9 cellular contexts compared by ENCODE assay signal in the genomic region with DNA sequence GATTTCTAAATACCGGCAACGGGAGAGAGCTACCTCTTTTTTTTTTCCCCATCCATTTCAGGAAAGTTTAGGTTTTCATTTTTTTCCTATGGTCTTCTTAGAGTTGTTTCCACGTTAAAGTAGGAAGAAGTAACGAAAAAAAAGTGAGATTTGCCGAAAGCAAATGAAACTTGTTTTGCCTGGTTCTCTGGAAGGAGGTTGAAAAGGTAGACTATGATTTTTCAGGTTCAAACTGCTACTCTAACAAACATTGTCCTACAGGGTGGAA. TPM values are rescaled to one million over a fixed set of nuclear protein-coding genes. Genes with fewer than 3 reads are reported as not detected.
DNase-seq lines count a peak whose midpoint lies in the region; ATAC-seq, FAIRE-seq and TF ChIP-seq lines count a peak whose summit lies in the region.
"Had no signal": no experiment of that assay in that cellular context is flagged by ENCODE, and none has a peak within 500 bp of the region (broad histone marks: within the 10 kb centered on the region; RNA-seq: fewer than 3 reads in every experiment).

No MANE protein-coding gene starts in this region.

- H3K79me2 ChIP-seq in GM12878 (ENCODE audit: control insufficient read depth, insufficient read depth, low read length) (peaks cover 41% of the 10 kb centered on the region), mesendoderm (ENCODE audit: control insufficient read depth, insufficient read depth, low read length) (peaks cover 28% of the 10 kb centered on the region)

- DNase-seq in activated T-cell treated with anti-CD3 and anti-CD28 coated beads, Interleukin-2, amount 50 U/mL, for 72 hours, result no peak
- DNase-seq in activated T-cell treated with anti-CD3 and anti-CD28 coated beads for 4 hours, result no peak
- no peak for DNase-seq in GM12878 (ENCODE audit: low read depth, low spot score)
- DNase-seq in mesendoderm, result no peak
- no peak for DNase-seq in type B pancreatic cell (ENCODE audit: extremely low spot score, unreplicated experiment)
- DNase-seq in occipital lobe (lab: John Stamatoyannopoulos, UW), result no peak
- DNase-seq in foreskin fibroblast, result no peak
- DNase-seq in NCI-H2171 (lab: John Stamatoyannopoulos, UW), result no peak
- DNase-seq: BE2C had no signal

- H3K18ac ChIP-seq in mesendoderm (ENCODE audit: low read length), result peak overlapping the region; percentile 52

- TF ChIP-seq RAD21 in GM12878 (IDR thresholded peaks at IDR 0.05; ENCODE audit: insufficient read depth, low read depth, low read length), result no peak

- H3K27ac ChIP-seq in GM12878 (ENCODE audit: control insufficient read depth, insufficient read depth), result peak overlapping the region; percentile 87
- H3K27ac ChIP-seq in mesendoderm (ENCODE audit: low read depth, low read length), result peak overlapping the region; percentile 82

- H3K9me3 Mint-ChIP-seq in activated T-cell treated with anti-CD3 and anti-CD28 coated beads, Interleukin-2, amount 50 U/mL, for 72 hours, result no peaks in the 10 kb centered on the region
- peaks cover 3% of the 10 kb centered on the region for H3K9me3 Mint-ChIP-seq in type B pancreatic cell

- H3K56ac ChIP-seq in mesendoderm (ENCODE audit: low read length), result peak overlapping the region; percentile 91

- H3K4me1 Mint-ChIP-seq in activated T-cell treated with anti-CD3 and anti-CD28 coated beads, Interleukin-2, amount 50 U/mL, for 72 hours (ENCODE audit: low read depth), result peaks cover 68% of the 10 kb centered on the region
- peaks cover 42% of the 10 kb centered on the region for H3K4me1 Mint-ChIP-seq in type B pancreatic cell (ENCODE audit: unreplicated experiment)

- POLR2A ChIA-PET in GM12878 (lab: Charles Lee), result interaction anchor here (1.1 to 8.2 kb wide), 11 partner anchors 10 to 71 kb away, joined by 3 to 207 read pairs (median 13); a partner anchor contains a TSS

- intact Hi-C loops in GM12878 (cut with micrococcal nuclease; ENCODE audit: unreplicated experiment), result loop anchor here (5.0 kb wide), 1 partner anchor 34 kb away; no protein-coding TSS in a partner anchor

- no peaks in the 10 kb centered on the region for H3K27me3 Mint-ChIP-seq in activated T-cell treated with anti-CD3 and anti-CD28 coated beads, Interleukin-2, amount 50 U/mL, for 72 hours (ENCODE audit: low read depth)
- H3K27me3 Mint-ChIP-seq in type B pancreatic cell, result peaks cover 3% of the 10 kb centered on the region

- no peak overlapping the region for H4K8ac ChIP-seq in mesendoderm (ENCODE audit: low read depth, low read length)

- CTCF ChIA-PET in GM12878 (lab: Yijun Ruan, JAX), result interaction anchor here (0.7 to 2.8 kb wide), 10 partner anchors 14 to 83 kb away, joined by 3 to 25 read pairs (median 6); a partner anchor contains a TSS

- SMC1A ChIA-PET in GM12878 (lab: Charles Lee; ENCODE audit: uncharacterized antibody, unreplicated experiment), result interaction anchor here (0.6 to 16.8 kb wide), 12 partner anchors 12 to 107 kb away, joined by 3 to 252 read pairs (median 14); a partner anchor contains a TSS

- H2BK120ac ChIP-seq in mesendoderm (ENCODE audit: low read depth, low read length), result no peak overlapping the region

- TF ChIP-seq CTCF in GM12878 (IDR thresholded peaks at IDR 0.05 in 2 of 3, conservative IDR thresholded peaks at IDR 0.05 in 1 of 3; ENCODE audit: control insufficient read depth in 2 of 3, extremely low read depth in 1 of 3, insufficient read depth in 1 of 3, low read depth in 3 of 3, low read length in 3 of 3) (no peak), type B pancreatic cell (conservative IDR thresholded peaks at IDR 0.05) (no peak), foreskin fibroblast (IDR thresholded peaks at IDR 0.05; ENCODE audit: low read depth, low read length) (no peak)

- no peaks in the 10 kb centered on the region for H3K79me1 ChIP-seq in mesendoderm (ENCODE audit: low read length)

- H3K23ac ChIP-seq in mesendoderm (ENCODE audit: low read length), result no peak overlapping the region

- no peaks in the 10 kb centered on the region for H4K20me1 ChIP-seq in GM12878 (ENCODE audit: control insufficient read depth, insufficient read depth)

- TF ChIP-seq POLR2A in GM12878 (IDR thresholded peaks at IDR 0.05; ENCODE audit: low read depth, low read length), result no peak

- in situ Hi-C loops in GM12878 (cut with MboI), result loop anchor here (10.0 kb wide), 1 partner anchor 67 kb away; no protein-coding TSS in a partner anchor

- H3K9ac ChIP-seq in GM12878 (ENCODE audit: control insufficient read depth, insufficient read depth, low read length), result peak overlapping the region; percentile 69
- peak overlapping the region; percentile 76 for H3K9ac ChIP-seq in mesendoderm (ENCODE audit: low read length)

- no peak for FAIRE-seq in GM12878 (lab: Jason Lieb, UNC)

- no peak for TF ChIP-seq EP300 in GM12878 (IDR thresholded peaks at IDR 0.05; ENCODE audit: borderline replicate concordance in 1 of 2, control insufficient read depth in 1 of 2, low read depth in 2 of 2, low read length in 2 of 2)

- peak overlapping the region; percentile 8 for H3K4ac ChIP-seq in mesendoderm (ENCODE audit: low read depth, low read length)

- H3K36me3 Mint-ChIP-seq in activated T-cell treated with anti-CD3 and anti-CD28 coated beads, Interleukin-2, amount 50 U/mL, for 72 hours (ENCODE audit: insufficient read depth in 2 of 2), result peaks cover 17 to 35% of the 10 kb centered on the region in 2 donors
- H3K36me3 Mint-ChIP-seq in type B pancreatic cell, result peaks cover 24% of the 10 kb centered on the region

- H3K36me3 ChIP-seq in GM12878 (ENCODE audit: control insufficient read depth in 2 of 2, insufficient read depth in 2 of 2, low read length in 1 of 2) (0 out of 4 replicates have a peak, but pooled peaks cover 0 to 9% of the 10 kb centered on the region in 2 experiments), mesendoderm (ENCODE audit: control insufficient read depth, insufficient read depth, low read length) (no peaks in the 10 kb centered on the region)

- H3K27me3 ChIP-seq in GM12878 (replicated peaks in 1 of 2; ENCODE audit: control insufficient read depth in 2 of 2, insufficient read depth in 2 of 2, low read length in 1 of 2), result no peaks in the 10 kb centered on the region
- H3K27me3 ChIP-seq in mesendoderm (ENCODE audit: insufficient read depth, low read length, poor library complexity), result no peaks in the 10 kb centered on the region
- H3K27me3 ChIP-seq: BE2C had no signal

- H2AK5ac ChIP-seq in mesendoderm (ENCODE audit: low read length), result no peak overlapping the region

- no peaks in the 10 kb centered on the region for H3K9me3 ChIP-seq in GM12878 (replicated peaks; ENCODE audit: control insufficient read depth, insufficient read depth, low read length)
- H3K9me3 ChIP-seq: BE2C had no signal

- 28% methylated on average over 5 of the region's 5 CpGs for whole genome bisulfite sequencing in GM12878 (ENCODE audit: insufficient coverage, insufficient replicate concordance, low lambda C conversion rate, missing lambda C conversion rate)
- WGBS in mesendoderm (ENCODE audit: extremely low coverage, insufficient coverage, low lambda C conversion rate), result no CpG with 5 or more reads among the region's 5 CpGs

- ATAC-seq in activated T-cell treated with anti-CD3 and anti-CD28 coated beads, Interleukin-2, amount 50 U/mL, for 72 hours (replicated peaks in 1 of 2), result no peak
- no peak for ATAC-seq in GM12878

- H3K4me3 Mint-ChIP-seq in activated T-cell treated with anti-CD3 and anti-CD28 coated beads, Interleukin-2, amount 50 U/mL, for 72 hours, result peak overlapping the region; percentile 93 to 96
- peak overlapping the region; percentile 85 for H3K4me3 Mint-ChIP-seq in type B pancreatic cell

- H3K4me1 ChIP-seq in GM12878 (ENCODE audit: control insufficient read depth, insufficient read depth, low read length) (peaks cover 5% of the 10 kb centered on the region; the same call in 1 of the 2 replicates), mesendoderm (ENCODE audit: control insufficient read depth, low read depth, low read length) (peaks cover 6% of the 10 kb centered on the region)

- peak overlapping the region; percentile 93 for H3K27ac Mint-ChIP-seq in activated T-cell treated with anti-CD3 and anti-CD28 coated beads, Interleukin-2, amount 50 U/mL, for 72 hours
- peak overlapping the region; percentile 100 for H3K27ac Mint-ChIP-seq in type B pancreatic cell

- no peak overlapping the region for H2BK5ac ChIP-seq in mesendoderm (ENCODE audit: low read length)

- no peak overlapping the region for H2BK15ac ChIP-seq in mesendoderm (replicated peaks; ENCODE audit: low read depth)

- peak overlapping the region; percentile 95 for H4K5ac ChIP-seq in mesendoderm (ENCODE audit: low read length)

- H3K4me3 ChIP-seq in GM12878, result peak overlapping the region; percentile 62
- no peak overlapping the region for H3K4me3 ChIP-seq in mesendoderm (ENCODE audit: low read length)
- no peak overlapping the region for H3K4me3 ChIP-seq in foreskin fibroblast (ENCODE audit: low read depth in 1 of 2, low read length in 2 of 2)

- RAD21 ChIA-PET in GM12878 (lab: Charles Lee; ENCODE audit: unreplicated experiment), result interaction anchor here (1.0 to 10.4 kb wide), 14 partner anchors 12 to 84 kb away, joined by 3 to 174 read pairs (median 6); a partner anchor contains a TSS

- BruUV-seq in GM12878 (replicated peaks; lab: Mats Ljungman, UMichigan), result no TSS peak

- H3K4me2 ChIP-seq in GM12878 (ENCODE audit: control insufficient read depth, insufficient read depth) (peak overlapping the region; percentile 67), mesendoderm (ENCODE audit: low read length) (no peak overlapping the region)

- no peak overlapping the region for H2AFZ ChIP-seq in GM12878 (ENCODE audit: control insufficient read depth, low read depth, low read length)

RNA-seq across cellular contexts. Expression of a gene that starts 18.6 kb away (rescaled TPM):
- total RNA-seq in activated T-cell treated with anti-CD3 and anti-CD28 coated beads, Interleukin-2, amount 50 U/mL, for 72 hours, result 100 to 1,000 TPM; 208 to 246 TPM
- total RNA-seq in GM12878 (2013; cell fraction: nucleolus; rRNA removed), result 881 and 884 TPM in 2 replicates
- total RNA-seq in GM12878 (2014; rRNA removed) (57.4 and 74.4 TPM in 2 replicates), GM12878 (2014; rRNA removed; fragmentation: Illumina TruSeq; extraction: Trizol) (64.6 and 74.9 TPM in 2 replicates), GM12878 (2021) (77.0 and 87.4 TPM in 2 replicates), type B pancreatic cell (ENCODE audit: low replicate concordance) (123 and 135 TPM in 2 replicates), occipital lobe (165 TPM)
- 50.2 TPM for polyA plus RNA-seq in GM12878 (2011; ENCODE audit: low read depth)
- polyA plus RNA-seq in GM12878 (2011; rRNA removed) (94.7 and 100 TPM in 2 replicates), GM12878 (2014; fragmentation: Illumina TruSeq; extraction: Trizol) (88.0 and 102 TPM in 2 replicates), GM12878 (2014; fragmentation: Nextera tagmentation; extraction: Ambion mirVana) (10 to 100 TPM; 38.1 to 42.8 TPM), GM12878 (2014; rRNA removed) (59.8 and 69.9 TPM in 2 replicates), GM12878 (2016; fragmentation: Nextera tagmentation; extraction: Ambion mirVana) (10 to 100 TPM; 53.6 to 62.0 TPM)
- polyA plus RNA-seq in GM12878 (2011; cell fraction: cytosol; rRNA removed), result 65.9 and 93.5 TPM in 2 replicates
- 175 and 192 TPM in 2 replicates for polyA plus RNA-seq in GM12878 (2011; cell fraction: nucleus; rRNA removed)
- polyA plus RNA-seq in GM12878 (2012), result 64.4 and 66.3 TPM in 2 replicates
- polyA minus RNA-seq in GM12878 (2011; rRNA and poly(A)+ RNA removed), result 113 and 149 TPM in 2 replicates
- polyA minus RNA-seq in GM12878 (2011; cell fraction: cytosol; rRNA and poly(A)+ RNA removed), result 40.9 and 46.5 TPM in 2 replicates
- polyA minus RNA-seq in GM12878 (2011; cell fraction: nucleus; rRNA and poly(A)+ RNA removed), result 297 and 397 TPM in 2 replicates
- polyA plus RNA-seq in mesendoderm (2013, experiment 1 of 2), result 46.2 TPM
- 51.0 TPM for polyA plus RNA-seq in mesendoderm (2013, experiment 2 of 2)
